In the genomic region with DNA sequence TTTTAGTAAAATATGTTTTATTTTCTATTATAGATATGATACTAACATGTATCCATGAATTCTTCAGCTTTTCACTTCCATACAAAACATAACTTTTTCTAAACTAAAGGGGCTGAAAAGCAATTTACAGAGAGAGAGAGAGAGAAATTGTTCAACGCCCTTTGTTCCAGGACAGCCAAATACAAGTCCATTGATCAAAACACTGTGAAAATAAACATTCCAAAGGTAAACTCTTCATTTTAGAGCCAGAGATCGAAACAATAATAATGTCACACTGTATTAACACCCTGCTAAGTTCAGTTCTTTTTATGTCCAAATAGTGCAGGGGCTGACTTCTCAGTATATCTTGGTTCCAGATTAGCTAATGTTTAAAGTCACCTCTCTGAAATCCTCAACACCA, we compare ENCODE assay signal across 9 cellular contexts.
"Had no signal": no experiment of that assay in that cellular context is flagged by ENCODE, and none has a peak within 500 bp of the region (broad histone marks: within the 10 kb centered on the region; RNA-seq: fewer than 3 reads in every experiment).

No MANE protein-coding gene starts in this region.

- H3K9me3 Mint-ChIP-seq: GM23338, H9 had no signal

- H3K27ac Mint-ChIP-seq: GM23338, H9 had no signal

- H3K4me1 Mint-ChIP-seq: GM23338 had no signal

- ATAC-seq: GM23338, K562 had no signal

- DNase-seq: H9, HCEC 1CT, IMR-90, KG1 had no signal

- H3K4me2 ChIP-seq: GM23338 had no signal

- H3K4me3 Mint-ChIP-seq: GM23338, H9 had no signal

- H2AFZ ChIP-seq: GM23338 had no signal

- H3K4me3 ChIP-seq: GM23338, K562 had no signal

- FAIRE-seq: H1, H54, HTR-8/SVneo, K562 had no signal
